In the genomic region with DNA sequence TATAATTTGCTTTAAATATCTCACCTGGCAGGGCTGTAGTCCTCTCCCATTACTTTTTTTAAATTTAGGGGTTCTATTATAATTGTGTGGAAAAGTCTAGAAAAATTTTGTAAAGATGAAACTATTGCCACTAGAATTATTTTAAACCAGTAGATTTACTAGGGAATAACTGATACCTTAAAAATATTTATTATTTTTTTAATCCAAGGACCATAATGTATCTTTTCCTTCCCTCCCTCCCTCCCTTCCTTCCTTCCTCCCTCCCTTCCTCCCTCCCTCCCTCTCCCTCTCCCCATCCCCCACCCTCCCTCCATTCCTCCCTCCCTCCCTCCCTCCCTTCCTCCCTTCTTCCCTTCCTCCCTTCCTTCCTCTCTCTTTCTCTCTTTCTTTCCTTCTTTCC, we compare ENCODE assay signal across 6 cellular contexts.
"Had no signal": no experiment of that assay in that cellular context is flagged by ENCODE, and none has a peak within 500 bp of the region (broad histone marks: within the 10 kb centered on the region; RNA-seq: fewer than 3 reads in every experiment).

No MANE protein-coding gene starts in this region.

- DNase-seq: IMR-90, KBM-7, KG1 had no signal

- H3K9ac ChIP-seq: KMS-11 had no signal

- H3K27ac ChIP-seq: HL-60, KMS-11 had no signal

- FAIRE-seq: HTR-8/SVneo had no signal

- H3K4me2 ChIP-seq: KMS-11 had no signal
